ENCODE assay signal across 8 cellular contexts in genomic region chr5:96752341-96753016, GRCh38. TPM values are rescaled to one million over a fixed set of nuclear protein-coding genes. Genes with fewer than 3 reads are reported as not detected.
DNase-seq lines count a peak whose midpoint lies in the region; ATAC-seq, FAIRE-seq and TF ChIP-seq lines count a peak whose summit lies in the region.

No MANE protein-coding gene starts in this region.

- H3K36me3 ChIP-seq in body of pancreas (replicated peaks in 1 of 2; ENCODE audit: insufficient read depth in 1 of 2, low read depth in 2 of 2) (peaks cover 5 to 36% of the 10 kb centered on the region in 2 donors), keratinocyte (ENCODE audit: control insufficient read depth in 2 of 2, extremely low read depth in 1 of 2, insufficient read depth in 2 of 2, low read length in 2 of 2) (peaks cover 44 to 59% of the 10 kb centered on the region in 2 experiments), thoracic aorta (peaks cover 73% of the 10 kb centered on the region)

- no peak overlapping the region for H3K4me3 ChIP-seq in body of pancreas
- no peak overlapping the region for H3K4me3 ChIP-seq in keratinocyte (ENCODE audit: control insufficient read depth in 2 of 3, extremely low read depth in 1 of 3, insufficient read depth in 2 of 3, low read depth in 1 of 3, low read length in 3 of 3)
- H3K4me3 ChIP-seq in thoracic aorta: no peak overlapping the region

- intact Hi-C loops in body of pancreas (cut with DNase I): no loop called here

- no peaks in the 10 kb centered on the region for H3K79me2 ChIP-seq in keratinocyte (ENCODE audit: control insufficient read depth, insufficient read depth, low read length)

- no peaks in the 10 kb centered on the region for H3K27me3 ChIP-seq in body of pancreas
- H3K27me3 ChIP-seq in keratinocyte (ENCODE audit: control insufficient read depth, extremely low read depth, insufficient read depth, low read length): no peaks in the 10 kb centered on the region
- H3K27me3 ChIP-seq in thoracic aorta (replicated peaks; ENCODE audit: insufficient read depth): no peaks in the 10 kb centered on the region

- TF ChIP-seq CTCF in D721Med (IDR thresholded peaks at IDR 0.05; ENCODE audit: insufficient read depth, missing control alignments) (peak; percentile 59), body of pancreas (IDR thresholded peaks at IDR 0.05) (peak; percentile 41 to 90 (median 52)), keratinocyte (optimal IDR thresholded peaks at IDR 0.05 in 1 of 3, IDR thresholded peaks at IDR 0.05 in 1 of 3, conservative IDR thresholded peaks at IDR 0.05 in 1 of 3; ENCODE audit: extremely low read depth in 1 of 3, insufficient read depth in 2 of 3, low read length in 3 of 3) (peak in 2 of 3 experiments; percentile 36 to 56), thoracic aorta (IDR thresholded peaks at IDR 0.05) (peak; percentile 54)

- no peaks in the 10 kb centered on the region for H4K20me1 ChIP-seq in keratinocyte (ENCODE audit: control insufficient read depth, extremely low read depth, insufficient read depth, low read length)

- dilution Hi-C loops in keratinocyte (cut with MboI; ENCODE audit: extremely low pct_ligation_motif_present, low sequenced_read_pairs): no loop called here

- DNase-seq in D721Med (ENCODE audit: insufficient read length, low spot score) (no peak), HCEC 1CT (peak; percentile 49), NCI-H82 (lab: John Stamatoyannopoulos, UW) (peak; percentile 82), body of pancreas (peak; percentile 17 to 67 (median 40)), keratinocyte (ENCODE audit: low read depth, low spot score) (peak; percentile 21), thoracic aorta (ENCODE audit: low spot score) (no peak), GOT3 (lab: John Stamatoyannopoulos, UW) (no peak), occipital lobe (lab: John Stamatoyannopoulos, UW) (no peak)

- H3K27ac ChIP-seq in body of pancreas (peak overlapping the region in 1 of 4 donors; percentile 30), keratinocyte (ENCODE audit: control insufficient read depth, insufficient read depth, low read length) (no peak overlapping the region), thoracic aorta (no peak overlapping the region)

- no peaks in the 10 kb centered on the region for H3K9me1 ChIP-seq in keratinocyte (ENCODE audit: control insufficient read depth, extremely low read depth, insufficient read depth, low read length)

- H3K9me3 ChIP-seq in body of pancreas (no peaks in the 10 kb centered on the region), keratinocyte (ENCODE audit: control insufficient read depth, low read depth, low read length) (no peaks in the 10 kb centered on the region), thoracic aorta (no peaks in the 10 kb centered on the region)

- no peak overlapping the region for H2AFZ ChIP-seq in keratinocyte (ENCODE audit: control insufficient read depth, low read length)

- no peaks in the 10 kb centered on the region for H3K4me1 ChIP-seq in body of pancreas
- no peaks in the 10 kb centered on the region for H3K4me1 ChIP-seq in keratinocyte (ENCODE audit: control insufficient read depth, extremely low read depth, insufficient read depth, low read length)
- H3K4me1 ChIP-seq in thoracic aorta (ENCODE audit: control insufficient read depth in 1 of 2, low read depth in 2 of 2): no peaks in the 10 kb centered on the region

- H3K4me2 ChIP-seq in keratinocyte (ENCODE audit: control insufficient read depth, extremely low read depth, insufficient read depth, low read depth, low read length): no peak overlapping the region

- no peak overlapping the region for H3K9ac ChIP-seq in keratinocyte (ENCODE audit: control insufficient read depth, extremely low read depth, insufficient read depth, low read length)

- TF ChIP-seq POLR2A in body of pancreas (IDR thresholded peaks at IDR 0.05): no peak

- no peak for FAIRE-seq in D721Med (lab: Jason Lieb, UNC)
- FAIRE-seq in keratinocyte (lab: Jason Lieb, UNC): no peak

- ATAC-seq in body of pancreas: peak; percentile 48
- ATAC-seq in thoracic aorta (ENCODE audit: insufficient number of reproducible peaks, low FRiP score, low read depth): no peak

RNA-seq across cellular contexts. Expression of gene ERAP1, which starts 55.3 kb away (rescaled TPM):
- total RNA-seq in body of pancreas: 10 to 100 TPM; 11.5 to 20.2 TPM
- 29.7 to 56.2 TPM (median 34.9 TPM) in 3 replicates for polyA plus RNA-seq in keratinocyte
- polyA plus RNA-seq in keratinocyte (2011; ENCODE audit: low read depth): 6.2 TPM
- 15.2 and 20.2 TPM in 2 replicates for polyA plus RNA-seq in keratinocyte (2011; cell fraction: cytosol; rRNA removed)
- 46.4 and 48.0 TPM in 2 replicates for polyA plus RNA-seq in keratinocyte (2011; cell fraction: nucleus; rRNA removed)
- polyA plus RNA-seq in keratinocyte (2012; ENCODE audit: low replicate concordance): 5.8 and 32.4 TPM in 2 replicates
- polyA minus RNA-seq in keratinocyte: 42.8 to 97.6 TPM (median 66.8 TPM) in 3 replicates
- polyA minus RNA-seq in keratinocyte (2011; cell fraction: cytosol; rRNA and poly(A)+ RNA removed): 15.5 TPM
- 24.8 and 55.7 TPM in 2 replicates for polyA minus RNA-seq in keratinocyte (2011; cell fraction: nucleus; rRNA and poly(A)+ RNA removed)
- 10 to 100 TPM; 24.9 to 52.8 TPM for total RNA-seq in thoracic aorta
- 13.1 TPM for total RNA-seq in occipital lobe

Comparison
In these comparisons a context has a peak if more than half of its experiments do, and no peak if none do; other contexts are left out.
1. DNase-seq: peak in HCEC 1CT (single experiment), NCI-H82 (single experiment), body of pancreas (4 of 4) and keratinocyte (single experiment); none in D721Med (single experiment), thoracic aorta (single experiment), GOT3 (single experiment) and occipital lobe (single experiment).
2. Peak in every context shown above with its lines, with median percentiles within 50 percentile points of each other: CTCF ChIP-seq.